In genomic region chr9:69945671-69946141, GRCh38 we compare ENCODE assay signal across 9 cellular contexts.
DNase-seq lines count a peak whose midpoint lies in the region; ATAC-seq and TF ChIP-seq lines count a peak whose summit lies in the region.
"Had no signal": no experiment of that assay in that cellular context is flagged by ENCODE, and none has a peak within 500 bp of the region (broad histone marks: within the 10 kb centered on the region; RNA-seq: fewer than 3 reads in every experiment).

No MANE protein-coding gene starts in this region.

- peaks cover 0 to 13% of the 10 kb centered on the region in 2 experiments; a peak in 3 of 4 replicates for H3K4me1 ChIP-seq in SK-N-SH (ENCODE audit: control insufficient read depth in 1 of 2, insufficient read depth in 2 of 2, low read depth in 1 of 2, low read length in 1 of 2)

- no peak overlapping the region for H3K4me3 ChIP-seq in SK-N-SH (ENCODE audit: low read depth in 2 of 2, low read length in 1 of 2)

- TF ChIP-seq CTCF in SK-N-SH (IDR thresholded peaks at IDR 0.05), result no peak

- CTCF ChIA-PET in SK-N-SH (lab: Yijun Ruan, JAX), result interaction anchor here (0.9 to 1.4 kb wide), 3 partner anchors 14 to 129 kb away, joined by 3 to 5 read pairs (median 4); no protein-coding TSS in a partner anchor

- H3F3A ChIP-seq in SK-N-SH (replicated peaks; ENCODE audit: insufficient read depth), result no peaks in the 10 kb centered on the region

- POLR2A ChIA-PET in SK-N-SH (lab: Yijun Ruan, JAX), result no interaction called here

- no peaks in the 10 kb centered on the region for H3K79me2 ChIP-seq in SK-N-SH (ENCODE audit: insufficient read depth)

- ATAC-seq in GM19395 (IDR thresholded peaks at IDR 0.05; ENCODE audit: unreplicated experiment), result no peak

- H4K20me1 ChIP-seq in SK-N-SH (ENCODE audit: insufficient read depth), result no peaks in the 10 kb centered on the region

- TF ChIP-seq RAD21 in SK-N-SH (IDR thresholded peaks at IDR 0.05; ENCODE audit: low read length), result no peak

- H3K4me2 ChIP-seq in SK-N-SH, result peak overlapping the region; percentile 5; the same call in 1 of the 2 replicates

- no peaks in the 10 kb centered on the region for H3K9me2 ChIP-seq in SK-N-SH

- no peak overlapping the region for H3K9ac ChIP-seq in SK-N-SH

- peak overlapping the region; percentile 67 for H2AFZ ChIP-seq in SK-N-SH (ENCODE audit: low read depth)

- intact Hi-C loops in head of caudate nucleus (cut with DNase I), result no loop called here

- no peaks in the 10 kb centered on the region; the same call in 1 of the 2 replicates for H3K9me3 ChIP-seq in SK-N-SH

- no peaks in the 10 kb centered on the region for H3K27me3 ChIP-seq in SK-N-SH (ENCODE audit: insufficient read depth)

- H3K36me3 ChIP-seq in SK-N-SH (replicated peaks in 1 of 2; ENCODE audit: control insufficient read depth in 1 of 2, insufficient read depth in 2 of 2, low read length in 1 of 2), result no peaks in the 10 kb centered on the region

- WGBS in SK-N-SH (ENCODE audit: low lambda C conversion rate), result 11% methylated on average over 1 of the region's 1 CpG

- H3K27ac ChIP-seq in SK-N-SH (ENCODE audit: low read depth in 2 of 2, low read length in 1 of 2), result peak overlapping the region in 1 of 2 experiments; percentile 83; a peak in 2 of 4 replicates

- DNase-seq in ELR (ENCODE audit: low read depth) (peak; percentile 46), SK-N-SH (no peak), head of caudate nucleus (peak in 26 of 42 donors; percentile 2 to 46 (median 13)), putamen (ENCODE audit: low spot score) (peak; percentile 9), UCSD-AML1 (lab: John Stamatoyannopoulos, UW; ENCODE audit: unreplicated experiment) (no peak), midbrain (lab: John Stamatoyannopoulos, UW) (no peak), middle frontal gyrus (ENCODE audit: extremely low spot score, low spot score) (no peak)
- DNase-seq: NCI-H524 had no signal

- TF ChIP-seq EP300 in SK-N-SH (IDR thresholded peaks at IDR 0.05; ENCODE audit: borderline replicate concordance in 1 of 2, low read depth in 1 of 2, low read length in 1 of 2), result no peak

TF ChIP-seq in SK-N-SH, 30 proteins besides CTCF, POLR2A, EP300 and RAD21:
- TF ChIP-seq GABPA (IDR thresholded peaks at IDR 0.05; ENCODE audit: low read depth) (no peak), ELF1 (IDR thresholded peaks at IDR 0.05) (no peak)
TF ChIP-seq in SK-N-SH: peak in this region for 0.

Comparison
In these comparisons a context has a peak if more than half of its experiments do, and no peak if none do; other contexts are left out.
1. DNase-seq: peak in ELR (single experiment), head of caudate nucleus (26 of 42) and putamen (single experiment); none in SK-N-SH (single experiment), UCSD-AML1 (single experiment), midbrain (single experiment) and middle frontal gyrus (single experiment).